In the genomic region with DNA sequence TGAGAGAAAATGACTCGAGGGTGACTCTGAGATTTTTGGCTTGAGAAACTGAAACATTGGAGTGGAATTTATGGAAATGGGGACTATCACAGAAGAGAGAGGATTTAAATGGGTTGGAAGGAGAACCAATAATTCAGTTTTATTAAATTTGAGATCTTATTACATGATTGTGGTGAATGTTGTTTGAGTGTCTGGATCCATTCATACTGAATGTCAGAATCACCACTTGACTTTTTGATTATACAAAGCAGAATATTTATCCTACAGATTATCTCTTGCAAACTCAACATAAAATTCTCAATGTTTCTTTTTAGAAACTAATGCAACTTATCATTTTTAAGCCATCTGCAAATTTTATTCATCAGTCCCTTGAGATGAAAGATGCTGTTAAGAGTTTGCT, we compare ENCODE assay signal across 25 cellular contexts.
"Had no signal": no experiment of that assay in that cellular context is flagged by ENCODE, and none has a peak within 500 bp of the region (broad histone marks: within the 10 kb centered on the region; RNA-seq: fewer than 3 reads in every experiment).

No MANE protein-coding gene starts in this region.

- H3K4me2 ChIP-seq: neural progenitor cell had no signal

- H3K27ac ChIP-seq: neural progenitor cell, ovary, parathyroid adenoma, psoas muscle, right lobe of liver, sigmoid colon, stomach, thoracic aorta, thyroid gland, tibial nerve, upper lobe of left lung, vagina had no signal

- H3K9me3 ChIP-seq: ovary, right lobe of liver, thoracic aorta, thyroid gland, vagina had no signal

- H3K9ac ChIP-seq: neural progenitor cell, parathyroid adenoma had no signal

- ATAC-seq: natural killer cell; psoas muscle; right cardiac atrium; right lobe of liver; stimulated activated effector memory CD8-positive, alpha-beta T cell treated with anti-CD3 and anti-CD28 coated beads, Interleukin-12 subunit alpha, Interleukin-12 subunit beta, amount 100 ng/mL, for 72 hours; stimulated activated naive B cell treated with anti-CD40 and anti-IgM and Interleukin-4, amounts not matched to agents 10 μg/mL and 1 μg/mL and 100 μg/mL, for 72 hours had no signal

- H3K36me3 ChIP-seq: neural progenitor cell, ovary, right lobe of liver, sigmoid colon, stomach, thoracic aorta, thyroid gland, tibial nerve, upper lobe of left lung, vagina had no signal

- H3K27me3 ChIP-seq: neural progenitor cell, ovary, right lobe of liver, sigmoid colon, stomach, thyroid gland, tibial nerve, upper lobe of left lung, vagina had no signal

- H3K79me2 ChIP-seq: parathyroid adenoma had no signal

- H2AFZ ChIP-seq: neural progenitor cell, parathyroid adenoma had no signal

- H3K4me1 ChIP-seq: neural progenitor cell, parathyroid adenoma, psoas muscle, right lobe of liver, sigmoid colon, stomach, thyroid gland, tibial nerve, upper lobe of left lung, vagina had no signal

- DNase-seq: natural killer cell; occipital lobe; ovary; posterior cingulate gyrus; psoas muscle; right cardiac atrium; right lobe of liver; sigmoid colon; small intestine; stimulated activated CD4-positive, alpha-beta T cell treated with anti-CD3 and anti-CD28 coated beads, Interleukin-15, amount 100 ng/mL, for 24 hours; stimulated activated CD4-positive, alpha-beta T cell treated with anti-CD3 and anti-CD28 coated beads, Interleukin-2, amount 100 ng/mL, for 24 hours; stimulated activated CD4-positive, alpha-beta T cell treated with anti-CD3 and anti-CD28 coated beads, Interleukin-2, amount 100 ng/mL, for 48 hours; stimulated activated CD4-positive, alpha-beta T cell treated with anti-CD3 and anti-CD28 coated beads, Interleukin-4, amount 100 ng/mL, for 24 hours; stimulated activated naive B cell treated with anti-CD40 and anti-IgM and Interleukin-4, amounts not matched to agents 10 μg/mL and 1 μg/mL and 100 μg/mL, for 72 hours; stimulated activated naive CD4-positive, alpha-beta T cell treated with Interleukin-2 at 50 U/mL for 16 hours; stomach; thyroid gland; trophoblast cell; upper lobe of left lung had no signal

- H3K4me3 ChIP-seq: neural progenitor cell, ovary, psoas muscle, right lobe of liver, sigmoid colon, stomach, thoracic aorta, thyroid gland, tibial nerve, upper lobe of left lung, vagina had no signal
